In the genomic region with DNA sequence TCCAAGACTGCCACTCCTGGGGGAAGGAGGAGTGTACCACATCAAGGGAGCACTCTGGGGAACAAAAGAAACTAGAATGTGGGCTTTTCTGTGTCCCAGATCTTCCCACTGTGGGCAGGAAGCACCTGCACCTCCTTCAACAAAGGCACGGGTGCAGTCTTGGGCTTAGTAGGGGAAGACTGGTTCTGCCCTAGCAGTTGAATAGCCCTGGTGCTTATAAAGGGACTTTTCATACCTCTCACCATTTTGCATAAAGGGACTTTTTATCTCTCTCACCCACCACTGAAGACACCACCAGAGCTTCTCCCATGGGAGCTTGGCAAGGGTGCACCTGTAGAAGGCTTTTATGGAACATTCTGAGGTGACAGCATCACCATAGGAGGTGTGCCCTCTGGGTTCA, we compare ENCODE assay signal across 12 cellular contexts.
DNase-seq lines count a peak whose midpoint lies in the region; ATAC-seq and TF ChIP-seq lines count a peak whose summit lies in the region.
"Had no signal": no experiment of that assay in that cellular context is flagged by ENCODE, and none has a peak within 500 bp of the region (broad histone marks: within the 10 kb centered on the region; RNA-seq: fewer than 3 reads in every experiment).

No MANE protein-coding gene starts in this region.

- ATAC-seq in GM18511 (IDR thresholded peaks at IDR 0.05; ENCODE audit: unreplicated experiment) (peak; percentile 78), GM21367 (IDR thresholded peaks at IDR 0.05; ENCODE audit: unreplicated experiment) (peak; percentile 55), HG02973 (IDR thresholded peaks at IDR 0.05; ENCODE audit: unreplicated experiment) (peak; percentile 53)

- H3K4me1 ChIP-seq in OCI-LY3 (ENCODE audit: low read length), result peaks cover 31% of the 10 kb centered on the region

- peak overlapping the region; percentile 40 for H3K4me3 ChIP-seq in OCI-LY3 (ENCODE audit: low read length)

- peaks cover 3% of the 10 kb centered on the region for H3K4me1 Mint-ChIP-seq in activated CD4-positive, alpha-beta T cell treated with anti-CD3 and anti-CD28 coated beads, Interleukin-2, amount 10 ng/mL, durations not matched to agents 7 days and 5 days
- H3K4me1 Mint-ChIP-seq: CD4-positive, CD25-positive, alpha-beta regulatory T cell; neural crest cell had no signal

- no peak overlapping the region for H3K4me3 Mint-ChIP-seq in activated CD4-positive, alpha-beta T cell treated with anti-CD3 and anti-CD28 coated beads, Interleukin-2, amount 10 ng/mL, durations not matched to agents 7 days and 5 days
- H3K4me3 Mint-ChIP-seq: CD4-positive, CD25-positive, alpha-beta regulatory T cell; neural crest cell had no signal

- H3K27me3 Mint-ChIP-seq in activated CD4-positive, alpha-beta T cell treated with anti-CD3 and anti-CD28 coated beads, Interleukin-2, amount 10 ng/mL, durations not matched to agents 7 days and 5 days, result no peaks in the 10 kb centered on the region

- DNase-seq in SKM-1 (lab: John Stamatoyannopoulos, UW; ENCODE audit: unreplicated experiment), result no peak
- no peak for DNase-seq in stimulated activated CD4-positive, alpha-beta T cell treated with anti-CD3 and anti-CD28 coated beads, Interleukin-4, amount 100 ng/mL, for 24 hours
- no peak for DNase-seq in activated CD4-positive, alpha-beta T cell treated with anti-CD3 and anti-CD28 coated beads, Interleukin-2, amount 10 ng/mL, durations not matched to agents 7 days and 5 days
- no peak for DNase-seq in globus pallidus (ENCODE audit: low spot score)
- DNase-seq: amniotic stem cell, kidney glomerular epithelial cell had no signal

- no peaks in the 10 kb centered on the region for H3K79me2 ChIP-seq in OCI-LY3 (ENCODE audit: low read length)

- H3K27ac Mint-ChIP-seq in activated CD4-positive, alpha-beta T cell treated with anti-CD3 and anti-CD28 coated beads, Interleukin-2, amount 10 ng/mL, durations not matched to agents 7 days and 5 days, result no peak overlapping the region

- CTCF ChIA-PET in activated CD4-positive, alpha-beta T cell treated with anti-CD3 and anti-CD28 coated beads, Interleukin-2, amount 10 ng/mL, durations not matched to agents 7 days and 5 days (lab: Charles Lee), result interaction anchor here (1.2 kb wide), 1 partner anchor 15 kb away, joined by 4 read pairs; no protein-coding TSS in a partner anchor

- H3K4me2 ChIP-seq in OCI-LY3 (ENCODE audit: low read length), result peak overlapping the region; percentile 72

- POLR2A ChIA-PET in activated CD4-positive, alpha-beta T cell treated with anti-CD3 and anti-CD28 coated beads, Interleukin-2, amount 10 ng/mL, durations not matched to agents 7 days and 5 days (lab: Charles Lee), result no interaction called here

- no peak overlapping the region for H2AFZ ChIP-seq in OCI-LY3 (ENCODE audit: low read depth, low read length)

- peaks cover 8% of the 10 kb centered on the region; the same call in 1 of the 2 replicates for H3K9me3 ChIP-seq in OCI-LY3 (ENCODE audit: insufficient read depth, low read length)

- peak overlapping the region; percentile 12; the same call in 1 of the 2 replicates for H3K9ac ChIP-seq in OCI-LY3 (ENCODE audit: low read length)

- no peaks in the 10 kb centered on the region for H3K36me3 Mint-ChIP-seq in activated CD4-positive, alpha-beta T cell treated with anti-CD3 and anti-CD28 coated beads, Interleukin-2, amount 10 ng/mL, durations not matched to agents 7 days and 5 days (ENCODE audit: low read depth)
- H3K36me3 Mint-ChIP-seq: CD4-positive, CD25-positive, alpha-beta regulatory T cell had no signal

- H3K27ac ChIP-seq in OCI-LY3 (ENCODE audit: low read length), result peak overlapping the region; percentile 61

- no peaks in the 10 kb centered on the region for H4K20me1 ChIP-seq in OCI-LY3 (ENCODE audit: insufficient read depth, low read length)

- no peak for TF ChIP-seq CTCF in OCI-LY3 (IDR thresholded peaks at IDR 0.05; ENCODE audit: low read depth, low read length)

- no peaks in the 10 kb centered on the region for H3K27me3 ChIP-seq in OCI-LY3 (ENCODE audit: low read depth, low read length)

- peaks cover 7% of the 10 kb centered on the region for H3K36me3 ChIP-seq in OCI-LY3 (replicated peaks; ENCODE audit: low read depth, low read length)

- H3K9me3 Mint-ChIP-seq in activated CD4-positive, alpha-beta T cell treated with anti-CD3 and anti-CD28 coated beads, Interleukin-2, amount 10 ng/mL, durations not matched to agents 7 days and 5 days, result no peaks in the 10 kb centered on the region
